ENCODE assay signal across 1 cellular context in genomic region chr7:7185382-7185989, GRCh38.
TF ChIP-seq lines count a peak whose summit lies in the region.

No MANE protein-coding gene starts in this region.

TF ChIP-seq in GM12878, 131 proteins besides CTCF, POLR2A, EP300 and RAD21:
- TF ChIP-seq PBX3 (IDR thresholded peaks at IDR 0.05; ENCODE audit: insufficient replicate concordance, low read depth, low read length) (no peak), TCF7 (IDR thresholded peaks at IDR 0.05; ENCODE audit: borderline replicate concordance) (no peak), ZNF217 (IDR thresholded peaks at IDR 0.05) (no peak), CHD4 (IDR thresholded peaks at IDR 0.05) (no peak), REST (IDR thresholded peaks at IDR 0.05; ENCODE audit: low read depth, low read length) (no peak), TARDBP (IDR thresholded peaks at IDR 0.05; ENCODE audit: borderline replicate concordance) (no peak), CBFB (IDR thresholded peaks at IDR 0.05; ENCODE audit: low read depth) (no peak), SMAD1 (IDR thresholded peaks at IDR 0.05; ENCODE audit: low read depth, partially characterized antibody) (no peak), RAD51 (IDR thresholded peaks at IDR 0.05) (no peak), NKRF (conservative IDR thresholded peaks at IDR 0.05) (no peak)
